ENCODE assay signal across 13 cellular contexts in the genomic region with DNA sequence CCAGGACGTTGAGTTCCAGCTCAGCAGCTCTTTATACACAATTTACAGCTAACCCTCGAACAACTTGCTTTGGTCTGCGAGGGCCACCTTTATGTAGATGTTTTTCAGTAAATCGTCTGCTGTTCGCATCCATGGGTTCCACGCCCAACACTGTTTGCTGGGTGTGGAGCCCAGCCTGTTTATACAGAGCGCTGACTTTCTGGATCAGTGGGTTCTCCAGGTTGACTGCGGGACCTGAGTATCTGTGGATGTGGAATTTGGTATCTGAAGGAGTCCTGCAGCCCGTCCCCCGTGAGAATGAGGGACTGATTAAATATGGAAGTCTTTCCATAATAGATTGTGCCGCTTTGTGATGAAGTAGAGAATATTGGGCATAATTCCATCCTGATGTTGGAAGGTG. TPM values are rescaled to one million over a fixed set of nuclear protein-coding genes. Genes with fewer than 3 reads are reported as not detected.
DNase-seq lines count a peak whose midpoint lies in the region; ATAC-seq, FAIRE-seq and TF ChIP-seq lines count a peak whose summit lies in the region.
"Had no signal": no experiment of that assay in that cellular context is flagged by ENCODE, and none has a peak within 500 bp of the region (broad histone marks: within the 10 kb centered on the region; RNA-seq: fewer than 3 reads in every experiment).

No MANE protein-coding gene starts in this region.

- H2AFZ ChIP-seq in Karpas-422 (ENCODE audit: low read length) = no peak overlapping the region

- TF ChIP-seq CTCF in CD14-positive monocyte (IDR thresholded peaks at IDR 0.05) (no peak), D721Med (IDR thresholded peaks at IDR 0.05; ENCODE audit: insufficient read depth, missing control alignments) (no peak)

- H3K9me2 ChIP-seq in Karpas-422 (replicated peaks; ENCODE audit: insufficient read depth, low read length) = no peaks in the 10 kb centered on the region

- intact Hi-C loops in CD14-positive monocyte (cut with micrococcal nuclease) = loop anchor here (5.0 to 10.0 kb wide), 4 partner anchors 112 to 618 kb away; a partner anchor contains a TSS
- intact Hi-C loops in activated T-helper 1 cell treated with anti-CD3 and anti-CD28 coated beads, Interleukin-12 subunit alpha, Interleukin-12 subunit beta, Interleukin-2, Interleukin-4 antibody, amounts not matched to agents 30 ng/mL and 10 ng/mL and 1 ng/mL, durations not matched to agents 14 hours and 24 hours and 36 hours (cut with micrococcal nuclease) = no loop called here

- H3K27me3 Mint-ChIP-seq in CD14-positive monocyte (ENCODE audit: low read depth in 3 of 3) = peaks cover 0 to 2% (median 0%) of the 10 kb centered on the region in 3 donors
- no peaks in the 10 kb centered on the region for H3K27me3 Mint-ChIP-seq in activated T-helper 1 cell treated with anti-CD3 and anti-CD28 coated beads, Interleukin-12 subunit alpha, Interleukin-12 subunit beta, Interleukin-2, Interleukin-4 antibody, amounts not matched to agents 30 ng/mL and 10 ng/mL and 1 ng/mL, durations not matched to agents 14 hours and 24 hours and 36 hours (ENCODE audit: insufficient read depth)

- DNase-seq in CD14-positive monocyte (ENCODE audit: low spot score) = no peak
- DNase-seq in D721Med (ENCODE audit: insufficient read length, low spot score) = peak; percentile 36
- DNase-seq in activated T-helper 1 cell treated with anti-CD3 and anti-CD28 coated beads, Interleukin-12 subunit alpha, Interleukin-12 subunit beta, Interleukin-2, Interleukin-4 antibody, amounts not matched to agents 30 ng/mL and 10 ng/mL and 1 ng/mL, durations not matched to agents 14 hours and 24 hours and 36 hours (ENCODE audit: low spot score) = no peak
- DNase-seq in Karpas-422 = no peak
- DNase-seq in stimulated activated CD4-positive, alpha-beta T cell treated with anti-CD3 and anti-CD28 coated beads, Interleukin-4, amount 100 ng/mL, for 24 hours = no peak
- DNase-seq in NCI-H774 (lab: John Stamatoyannopoulos, UW) = no peak
- DNase-seq: activated CD4-positive, CD25-positive, alpha-beta regulatory T cell treated with anti-CD3 and anti-CD28 coated beads, Interleukin-2, amount 50 U/mL, for 72 hours; foreskin melanocyte; GOT3; mammary epithelial cell; NCI-H2107 had no signal

- H3K27ac ChIP-seq in mucosa of rectum (ENCODE audit: low read depth in 2 of 2, low read length in 2 of 2) = peak overlapping the region; percentile 96 to 97
- H3K27ac ChIP-seq in Karpas-422 (ENCODE audit: low read length) = no peak overlapping the region

- H3K36me3 Mint-ChIP-seq in CD14-positive monocyte = peaks cover 17 to 35% of the 10 kb centered on the region in 2 donors
- H3K36me3 Mint-ChIP-seq in activated T-helper 1 cell treated with anti-CD3 and anti-CD28 coated beads, Interleukin-12 subunit alpha, Interleukin-12 subunit beta, Interleukin-2, Interleukin-4 antibody, amounts not matched to agents 30 ng/mL and 10 ng/mL and 1 ng/mL, durations not matched to agents 14 hours and 24 hours and 36 hours (ENCODE audit: low read depth) = peaks cover 27% of the 10 kb centered on the region

- H3K4me3 ChIP-seq in mucosa of rectum (ENCODE audit: low read length in 2 of 2) (peak overlapping the region; percentile 70 to 93), Karpas-422 (ENCODE audit: low read length) (no peak overlapping the region)

- peak overlapping the region; percentile 72 to 94 (median 85) for H3K27ac Mint-ChIP-seq in CD14-positive monocyte
- H3K27ac Mint-ChIP-seq in activated T-helper 1 cell treated with anti-CD3 and anti-CD28 coated beads, Interleukin-12 subunit alpha, Interleukin-12 subunit beta, Interleukin-2, Interleukin-4 antibody, amounts not matched to agents 30 ng/mL and 10 ng/mL and 1 ng/mL, durations not matched to agents 14 hours and 24 hours and 36 hours = peak overlapping the region; percentile 92

- no peak for FAIRE-seq in D721Med (lab: Jason Lieb, UNC)

- H3K4me3 Mint-ChIP-seq in CD14-positive monocyte = peak overlapping the region in 1 of 2 donors; percentile 51
- peak overlapping the region; percentile 92 for H3K4me3 Mint-ChIP-seq in activated T-helper 1 cell treated with anti-CD3 and anti-CD28 coated beads, Interleukin-12 subunit alpha, Interleukin-12 subunit beta, Interleukin-2, Interleukin-4 antibody, amounts not matched to agents 30 ng/mL and 10 ng/mL and 1 ng/mL, durations not matched to agents 14 hours and 24 hours and 36 hours

- H3K9ac ChIP-seq in mucosa of rectum (ENCODE audit: low read depth in 1 of 2, low read length in 2 of 2) (peak overlapping the region; percentile 35 to 92), Karpas-422 (ENCODE audit: low read length) (no peak overlapping the region)

- peaks cover 79% of the 10 kb centered on the region for H3K79me2 ChIP-seq in Karpas-422 (ENCODE audit: low read length)

- H3K27me3 ChIP-seq in mucosa of rectum (ENCODE audit: control insufficient read depth in 2 of 2, insufficient read depth in 2 of 2, low read length in 2 of 2) (no peaks in the 10 kb centered on the region), Karpas-422 (ENCODE audit: low read length) (no peaks in the 10 kb centered on the region)

- H4K20me1 ChIP-seq in Karpas-422 (ENCODE audit: insufficient read depth, low read depth, low read length) = peaks cover 62% of the 10 kb centered on the region

- peaks cover 4 to 8% of the 10 kb centered on the region in 2 donors for H3K36me3 ChIP-seq in mucosa of rectum (ENCODE audit: control insufficient read depth in 2 of 2, insufficient read depth in 2 of 2, low read length in 2 of 2)
- peaks cover 7% of the 10 kb centered on the region; the same call in 1 of the 2 replicates for H3K36me3 ChIP-seq in Karpas-422 (ENCODE audit: insufficient read depth, low read length)

- no peak for ATAC-seq in GM21360 (IDR thresholded peaks at IDR 0.05; ENCODE audit: unreplicated experiment)

- H3K4me2 ChIP-seq in Karpas-422 (ENCODE audit: low read depth, low read length, poor library complexity, severe bottlenecking) = no peak overlapping the region

- H3K4me1 ChIP-seq in mucosa of rectum (ENCODE audit: control insufficient read depth in 2 of 2, insufficient read depth in 2 of 2, low read length in 2 of 2) (peaks cover 26 to 34% of the 10 kb centered on the region in 2 donors), Karpas-422 (ENCODE audit: low read length) (peaks cover 28% of the 10 kb centered on the region)

- peaks cover 0 to 3% (median 0%) of the 10 kb centered on the region in 7 donors for H3K9me3 Mint-ChIP-seq in CD14-positive monocyte
- no peaks in the 10 kb centered on the region for H3K9me3 Mint-ChIP-seq in activated T-helper 1 cell treated with anti-CD3 and anti-CD28 coated beads, Interleukin-12 subunit alpha, Interleukin-12 subunit beta, Interleukin-2, Interleukin-4 antibody, amounts not matched to agents 30 ng/mL and 10 ng/mL and 1 ng/mL, durations not matched to agents 14 hours and 24 hours and 36 hours

- H3K9me3 ChIP-seq in mucosa of rectum (ENCODE audit: control insufficient read depth in 2 of 2, low read length in 2 of 2) = no peaks in the 10 kb centered on the region
- no peaks in the 10 kb centered on the region for H3K9me3 ChIP-seq in Karpas-422 (ENCODE audit: low read length)

- peaks cover 64% of the 10 kb centered on the region for H3K4me1 Mint-ChIP-seq in CD14-positive monocyte
- peaks cover 70% of the 10 kb centered on the region for H3K4me1 Mint-ChIP-seq in activated T-helper 1 cell treated with anti-CD3 and anti-CD28 coated beads, Interleukin-12 subunit alpha, Interleukin-12 subunit beta, Interleukin-2, Interleukin-4 antibody, amounts not matched to agents 30 ng/mL and 10 ng/mL and 1 ng/mL, durations not matched to agents 14 hours and 24 hours and 36 hours (ENCODE audit: low read depth)

RNA-seq across cellular contexts. Expression of a gene that starts 2.9 kb away (rescaled TPM):
- 1 to 10 TPM; 9.1 TPM for polyA plus RNA-seq in CD14-positive monocyte
- 45.9 and 47.2 TPM in 2 replicates for total RNA-seq in activated T-helper 1 cell treated with anti-CD3 and anti-CD28 coated beads, Interleukin-12 subunit alpha, Interleukin-12 subunit beta, Interleukin-2, Interleukin-4 antibody, amounts not matched to agents 30 ng/mL and 10 ng/mL and 1 ng/mL, durations not matched to agents 14 hours and 24 hours and 36 hours
- total RNA-seq in Karpas-422 (2014; rRNA removed; shearing (Covaris generic); ENCODE audit: low replicate concordance) = 14.1 and 32.9 TPM in 2 replicates
